14 cellular contexts compared by ENCODE assay signal in the genomic region with DNA sequence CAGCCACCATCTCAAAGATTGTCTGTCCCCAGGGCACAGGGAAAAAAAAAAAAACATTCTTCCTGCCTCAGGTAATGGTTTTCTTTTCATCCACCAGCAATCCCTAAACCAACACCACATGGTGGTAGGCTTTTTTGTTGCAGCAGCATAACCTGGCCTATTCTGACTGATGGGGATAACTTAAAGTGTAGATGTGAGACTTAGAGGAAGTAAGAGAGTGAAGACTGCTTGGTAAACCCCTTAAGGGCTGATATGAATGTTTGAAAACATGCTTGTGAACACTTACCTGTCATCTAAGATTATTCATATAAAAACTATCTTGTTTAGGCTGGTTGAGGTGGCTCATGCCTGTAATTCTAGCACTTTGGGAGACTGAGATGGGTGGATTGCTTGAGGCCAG.
DNase-seq lines count a peak whose midpoint lies in the region; ATAC-seq and TF ChIP-seq lines count a peak whose summit lies in the region.
"Had no signal": no experiment of that assay in that cellular context is flagged by ENCODE, and none has a peak within 500 bp of the region (broad histone marks: within the 10 kb centered on the region; RNA-seq: fewer than 3 reads in every experiment).

No MANE protein-coding gene starts in this region.

- H3K27me3 ChIP-seq in BLaER1 (no peaks in the 10 kb centered on the region), muscle layer of duodenum (ENCODE audit: low read depth, low read length) (no peaks in the 10 kb centered on the region), SJCRH30 (no peaks in the 10 kb centered on the region)

- no peaks in the 10 kb centered on the region for H3K27me3 Mint-ChIP-seq in activated T-cell treated with anti-CD3 and anti-CD28 coated beads, Interleukin-2, amount 50 U/mL, for 72 hours (ENCODE audit: low read depth)

- H3K4me3 Mint-ChIP-seq in activated T-cell treated with anti-CD3 and anti-CD28 coated beads, Interleukin-2, amount 50 U/mL, for 72 hours, result peak overlapping the region; percentile 29 to 46
- H3K4me3 Mint-ChIP-seq: CD14-positive monocyte, nephron progenitor cell had no signal

- H3K4me1 ChIP-seq in BLaER1 (peaks cover 50% of the 10 kb centered on the region), muscle layer of duodenum (ENCODE audit: control insufficient read depth in 1 of 2, insufficient read depth in 2 of 2, low read length in 2 of 2) (no peaks in the 10 kb centered on the region), SJCRH30 (no peaks in the 10 kb centered on the region)
- H3K4me1 ChIP-seq: lower lobe of right lung had no signal

- ATAC-seq in activated T-cell treated with anti-CD3 and anti-CD28 coated beads, Interleukin-2, amount 50 U/mL, for 72 hours (replicated peaks in 1 of 2), result peak; percentile 72 to 81
- ATAC-seq: lower lobe of right lung had no signal

- H4K20me1 ChIP-seq in BLaER1, result no peaks in the 10 kb centered on the region

- DNase-seq in GM12865 (ENCODE audit: low read depth), result peak; percentile 32
- DNase-seq in activated T-cell treated with anti-CD3 and anti-CD28 coated beads, Interleukin-2, amount 50 U/mL, for 72 hours, result peak; percentile 33 to 42
- no peak for DNase-seq in NCI-H69 (lab: John Stamatoyannopoulos, UW)
- no peak for DNase-seq in ureter (ENCODE audit: low spot score)
- no peak for DNase-seq in SJCRH30
- DNase-seq: lower lobe of right lung, NCI-H2107, NCI-H774, nephron progenitor cell, WERI-Rb-1 had no signal

- no peaks in the 10 kb centered on the region for H3K36me3 ChIP-seq in BLaER1
- no peaks in the 10 kb centered on the region for H3K36me3 ChIP-seq in muscle layer of duodenum (ENCODE audit: control insufficient read depth in 1 of 2, insufficient read depth in 2 of 2, low read length in 2 of 2)
- no peaks in the 10 kb centered on the region for H3K36me3 ChIP-seq in SJCRH30
- H3K36me3 ChIP-seq: lower lobe of right lung, thoracic aorta, WERI-Rb-1 had no signal

- H3K9me3 Mint-ChIP-seq in activated T-cell treated with anti-CD3 and anti-CD28 coated beads, Interleukin-2, amount 50 U/mL, for 72 hours, result peaks cover 6% of the 10 kb centered on the region in 2 donors
- H3K9me3 Mint-ChIP-seq: nephron progenitor cell had no signal

- H3K9me3 ChIP-seq in BLaER1 (peaks cover 8% of the 10 kb centered on the region; the same call in 1 of the 2 replicates), muscle layer of duodenum (ENCODE audit: control insufficient read depth in 1 of 2, low read length in 2 of 2) (no peaks in the 10 kb centered on the region), SJCRH30 (replicated peaks) (no peaks in the 10 kb centered on the region)
- H3K9me3 ChIP-seq: lower lobe of right lung, thoracic aorta had no signal

- H3K27ac Mint-ChIP-seq in activated T-cell treated with anti-CD3 and anti-CD28 coated beads, Interleukin-2, amount 50 U/mL, for 72 hours, result peak overlapping the region; percentile 89
- H3K27ac Mint-ChIP-seq: nephron progenitor cell had no signal

- peak overlapping the region; percentile 62 for H3K27ac ChIP-seq in BLaER1
- H3K27ac ChIP-seq in muscle layer of duodenum (ENCODE audit: low read length), result peak overlapping the region; percentile 42
- no peak overlapping the region for H3K27ac ChIP-seq in SJCRH30
- H3K27ac ChIP-seq: lower lobe of right lung, thoracic aorta, WERI-Rb-1 had no signal

- peaks cover 8 to 19% of the 10 kb centered on the region in 2 donors for H3K36me3 Mint-ChIP-seq in activated T-cell treated with anti-CD3 and anti-CD28 coated beads, Interleukin-2, amount 50 U/mL, for 72 hours (ENCODE audit: insufficient read depth in 2 of 2)

- peaks cover 44% of the 10 kb centered on the region for H3K4me1 Mint-ChIP-seq in activated T-cell treated with anti-CD3 and anti-CD28 coated beads, Interleukin-2, amount 50 U/mL, for 72 hours (ENCODE audit: low read depth)
- H3K4me1 Mint-ChIP-seq: nephron progenitor cell had no signal

- H3K9ac ChIP-seq in BLaER1, result 0 out of 2 replicates have a peak overlapping the region, but pooled peaks have one; percentile 21

- TF ChIP-seq CTCF in GM12865 (IDR thresholded peaks at IDR 0.05; ENCODE audit: insufficient read depth, low read depth, low read length, missing control alignments), result no peak

- no peak overlapping the region for H3K4me3 ChIP-seq in BLaER1
- no peak overlapping the region for H3K4me3 ChIP-seq in GM12865 (ENCODE audit: low read depth, low read length)
- H3K4me3 ChIP-seq in muscle layer of duodenum (ENCODE audit: low read depth in 1 of 2, low read length in 2 of 2), result no peak overlapping the region
- H3K4me3 ChIP-seq in SJCRH30, result no peak overlapping the region
- H3K4me3 ChIP-seq: lower lobe of right lung, thoracic aorta had no signal

- H3K4me2 ChIP-seq in BLaER1, result peak overlapping the region; percentile 56

Comparison
In these comparisons a context has a peak if more than half of its experiments do, and no peak if none do; other contexts are left out.
1. DNase-seq: peak in GM12865 (single experiment) and activated T-cell treated with anti-CD3 and anti-CD28 coated beads, Interleukin-2, amount 50 U/mL, for 72 hours (2 of 2); none in NCI-H69 (single experiment), ureter (single experiment) and SJCRH30 (0 of 2).